8 cellular contexts compared by ENCODE assay signal in the genomic region with DNA sequence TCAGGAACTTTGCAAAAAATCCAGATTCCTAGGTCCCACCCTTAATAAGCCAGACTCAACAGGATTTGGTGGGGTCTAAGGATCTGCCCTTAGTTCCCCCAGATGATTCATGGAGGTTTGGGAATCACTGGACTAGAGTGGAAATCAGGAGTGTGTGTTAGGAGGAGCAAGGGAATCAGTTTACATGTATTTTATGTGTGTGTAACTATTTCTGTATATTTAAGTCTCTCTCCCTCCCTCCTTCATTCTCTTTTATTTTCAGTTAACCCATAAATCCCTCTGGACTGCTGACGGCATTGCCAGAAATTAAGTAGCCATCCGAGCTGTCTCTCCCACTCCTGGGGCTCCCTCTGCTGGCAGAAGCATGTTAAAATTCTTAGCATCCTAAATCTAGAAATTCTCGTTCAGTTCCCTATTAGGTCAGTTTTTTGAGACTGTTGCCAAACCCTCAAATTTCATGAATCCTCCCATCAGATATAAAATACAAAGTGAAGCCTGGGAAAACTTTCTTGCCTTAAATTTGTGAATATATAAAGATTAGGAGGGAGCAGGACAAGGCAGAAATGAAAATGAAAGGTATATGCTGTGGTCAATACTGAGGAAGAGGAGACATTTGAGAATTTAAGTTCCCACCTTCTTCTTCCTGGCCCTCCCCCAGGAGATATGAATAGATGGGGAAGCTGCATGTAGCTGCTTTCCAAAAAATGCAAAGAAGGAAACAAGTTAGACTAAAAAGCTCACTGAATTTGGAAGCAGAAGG. TPM values are rescaled to one million over a fixed set of nuclear protein-coding genes. Genes with fewer than 3 reads are reported as not detected.
DNase-seq lines count a peak whose midpoint lies in the region; ATAC-seq and TF ChIP-seq lines count a peak whose summit lies in the region.

No MANE protein-coding gene starts in this region.

- no peaks in the 10 kb centered on the region for H3K36me3 Mint-ChIP-seq in activated naive CD4-positive, alpha-beta T cell treated with anti-CD3 and anti-CD28 coated beads, Interleukin-2, amount 50 U/mL, for 72 hours
- H3K36me3 Mint-ChIP-seq in progenitor cell of endocrine pancreas (ENCODE audit: insufficient read depth) = no peaks in the 10 kb centered on the region

- H3K27ac Mint-ChIP-seq in activated naive CD4-positive, alpha-beta T cell treated with anti-CD3 and anti-CD28 coated beads, Interleukin-2, amount 50 U/mL, for 72 hours = peak overlapping the region; percentile 23 to 40
- no peak overlapping the region for H3K27ac Mint-ChIP-seq in progenitor cell of endocrine pancreas

- TF ChIP-seq CTCF in progenitor cell of endocrine pancreas (IDR thresholded peaks at IDR 0.05; ENCODE audit: unreplicated experiment) (peak; percentile 95), uterus (IDR thresholded peaks at IDR 0.05) (peak; percentile 72 to 86 (median 78))

- ATAC-seq in GM21529 (IDR thresholded peaks at IDR 0.05; ENCODE audit: unreplicated experiment) (peak; percentile 82), Right ventricle myocardium superior (ENCODE audit: poor library complexity) (peak; percentile 70)
- ATAC-seq in activated naive CD4-positive, alpha-beta T cell treated with anti-CD3 and anti-CD28 coated beads, Interleukin-2, amount 50 U/mL, for 72 hours = peak; percentile 66 to 75

- H3K4me1 ChIP-seq in uterus = no peaks in the 10 kb centered on the region

- no peaks in the 10 kb centered on the region for H3K9me3 Mint-ChIP-seq in activated naive CD4-positive, alpha-beta T cell treated with anti-CD3 and anti-CD28 coated beads, Interleukin-2, amount 50 U/mL, for 72 hours
- H3K9me3 Mint-ChIP-seq in progenitor cell of endocrine pancreas (ENCODE audit: low read depth) = no peaks in the 10 kb centered on the region

- intact Hi-C loops in Right ventricle myocardium superior (cut with DNase I) (loop anchor here (2.0 to 5.0 kb wide), 2 partner anchors 91 to 116 kb away; no protein-coding TSS in a partner anchor), uterus (cut with DNase I; ENCODE audit: low total_unique reads) (no loop called here)

- H3K27me3 ChIP-seq in uterus = no peaks in the 10 kb centered on the region

- no peak for TF ChIP-seq POLR2A in uterus (IDR thresholded peaks at IDR 0.05)

- H3K4me1 Mint-ChIP-seq in progenitor cell of endocrine pancreas (ENCODE audit: low read depth) = peaks cover 6% of the 10 kb centered on the region

- no peaks in the 10 kb centered on the region for H3K36me3 ChIP-seq in uterus

- H3K9me3 ChIP-seq in uterus = no peaks in the 10 kb centered on the region

- H3K27ac ChIP-seq in uterus = peak overlapping the region in 1 of 2 donors; percentile 10

- H3K4me3 Mint-ChIP-seq in progenitor cell of endocrine pancreas (ENCODE audit: low read depth) = no peak overlapping the region

- DNase-seq in COLO668 (lab: John Stamatoyannopoulos, UW; ENCODE audit: unreplicated experiment) = peak; percentile 87
- DNase-seq in NAMALWA (ENCODE audit: low spot score) = peak; percentile 73
- peak; percentile 71 for DNase-seq in SKM-1 treated with dmso at 0.1 percent for 144 hours (lab: John Stamatoyannopoulos, UW; ENCODE audit: unreplicated experiment)
- peak; percentile 61 to 84 for DNase-seq in activated naive CD4-positive, alpha-beta T cell treated with anti-CD3 and anti-CD28 coated beads, Interleukin-2, amount 50 U/mL, for 72 hours (ENCODE audit: low spot score in 2 of 2)
- DNase-seq in Right ventricle myocardium superior = peak; percentile 74
- DNase-seq in progenitor cell of endocrine pancreas (ENCODE audit: low spot score, unreplicated experiment) = peak; percentile 64
- peak; percentile 74 for DNase-seq in uterus

- H3K4me3 ChIP-seq in uterus = no peak overlapping the region

- peaks cover 37% of the 10 kb centered on the region for H3K27me3 Mint-ChIP-seq in progenitor cell of endocrine pancreas

RNA-seq across cellular contexts. Expression of a gene that starts 11.7 kb away (rescaled TPM):
- total RNA-seq in activated naive CD4-positive, alpha-beta T cell treated with anti-CD3 and anti-CD28 coated beads, Interleukin-2, amount 50 U/mL, for 72 hours = 1 to 10 TPM in 1 of 2 donors, under 1 TPM in 1; 0.75 to 5.2 TPM
- 4.6 TPM for total RNA-seq in Right ventricle myocardium superior
- not detected in 2 replicates for total RNA-seq in progenitor cell of endocrine pancreas
- total RNA-seq in uterus = 10 to 100 TPM in 1 of 4 donors, 1 to 10 TPM in 2, under 1 TPM in 1; 0.59 to 12.8 (median 2.2) TPM

RNA-seq across cellular contexts. Expression of a gene that starts 17.7 kb away (rescaled TPM):
- 10 to 100 TPM in 1 of 2 donors, 1 to 10 TPM in 1; 1.4 to 40.7 TPM for total RNA-seq in activated naive CD4-positive, alpha-beta T cell treated with anti-CD3 and anti-CD28 coated beads, Interleukin-2, amount 50 U/mL, for 72 hours
- total RNA-seq in Right ventricle myocardium superior (453 TPM), progenitor cell of endocrine pancreas (0.60 and 0.79 TPM in 2 replicates), uterus (10 to 100 TPM in 1 of 4 donors, 1 to 10 TPM in 1, not detected in 2; 4.5 to 13.2 TPM)

RNA-seq across cellular contexts. Expression of a gene that starts 40.7 kb away (rescaled TPM):
- total RNA-seq in activated naive CD4-positive, alpha-beta T cell treated with anti-CD3 and anti-CD28 coated beads, Interleukin-2, amount 50 U/mL, for 72 hours = 10 to 100 TPM in 1 of 2 donors, 1 to 10 TPM in 1; 1.6 to 11.7 TPM
- 5.0 TPM for total RNA-seq in Right ventricle myocardium superior
- total RNA-seq in progenitor cell of endocrine pancreas = 10.7 and 12.5 TPM in 2 replicates
- total RNA-seq in uterus = 10 to 100 TPM in 1 of 4 donors, under 1 TPM in 2, not detected in 1; under 0.01 to 17.4 (median 0.37) TPM

Comparison
In these comparisons a context has a peak if more than half of its experiments do, and no peak if none do; other contexts are left out.
1. RNA of a gene that starts 17.7 kb away (total RNA-seq): 453 TPM in Right ventricle myocardium superior (single experiment); 1.4 to 40.7 TPM in activated naive CD4-positive, alpha-beta T cell treated with anti-CD3 and anti-CD28 coated beads, Interleukin-2, amount 50 U/mL, for 72 hours, 4.5 to 13.2 TPM in uterus and 0.60 to 0.79 TPM in progenitor cell of endocrine pancreas; every median in the first group is over 10 times any median in the second.
2. Peak in every context shown above with its lines, with median percentiles within 50 percentile points of each other: DNase-seq and ATAC-seq.